Comparison of ENCODE assay signal across 10 cellular contexts in genomic region chr5:113081881-113082546, GRCh38.
DNase-seq lines count a peak whose midpoint lies in the region; ATAC-seq and TF ChIP-seq lines count a peak whose summit lies in the region.
"Had no signal": no experiment of that assay in that cellular context is flagged by ENCODE, and none has a peak within 500 bp of the region (broad histone marks: within the 10 kb centered on the region; RNA-seq: fewer than 3 reads in every experiment).

No MANE protein-coding gene starts in this region.

- no peaks in the 10 kb centered on the region for H3K36me3 ChIP-seq in PC-3 (ENCODE audit: low read depth, low read length)

- H3K27ac ChIP-seq in PC-3 (ENCODE audit: low read length) (peak overlapping the region; percentile 74), epithelial cell of prostate (peak overlapping the region; percentile 77)

- ATAC-seq in PC-3: peak; percentile 88
- no peak for ATAC-seq in HG03460 (IDR thresholded peaks at IDR 0.05; ENCODE audit: unreplicated experiment)
- ATAC-seq: CD8-positive, alpha-beta T cell had no signal

- H3K79me2 ChIP-seq in PC-3 (ENCODE audit: low read length): no peaks in the 10 kb centered on the region

- CTCF ChIA-PET in PC-3 (lab: Charles Lee): no interaction called here

- no peaks in the 10 kb centered on the region for H3K9me2 ChIP-seq in PC-3 (replicated peaks; ENCODE audit: low read length)

- no peaks in the 10 kb centered on the region for H3K27me3 ChIP-seq in PC-3 (ENCODE audit: low read length)

- DNase-seq in Caki2 (ENCODE audit: low read depth) (peak; percentile 22), PC-3 (peak; percentile 95), epithelial cell of prostate (ENCODE audit: low read depth, low spot score) (no peak), UCSD-AML1 (lab: John Stamatoyannopoulos, UW; ENCODE audit: unreplicated experiment) (no peak), DMS153 treated with DMSO at 0.1 percent for 48 hours (lab: John Stamatoyannopoulos, UW; ENCODE audit: unreplicated experiment) (no peak)
- no peak for DNase-seq in activated T-cell treated with anti-CD3 and anti-CD28 coated beads, Interleukin-2, amount 50 U/mL, for 24 hours
- DNase-seq: activated T-cell treated with anti-CD3 and anti-CD28 coated beads, Interleukin-2, amount 50 U/mL, for 1 hour; CD8-positive, alpha-beta T cell had no signal

- peaks cover 38% of the 10 kb centered on the region for H3K4me1 Mint-ChIP-seq in nephron
- no peaks in the 10 kb centered on the region for H3K4me1 Mint-ChIP-seq in activated T-cell treated with anti-CD3 and anti-CD28 coated beads, Interleukin-2, amount 50 U/mL, for 24 hours (ENCODE audit: low read depth)

- 0 out of 2 replicates have a peak overlapping the region, but pooled peaks have one; percentile 5 for H2AFZ ChIP-seq in PC-3 (ENCODE audit: low read length)

- no peaks in the 10 kb centered on the region for H3K9me3 ChIP-seq in PC-3 (ENCODE audit: low read length)

- no TSS peak for BruUV-seq in PC-3 (replicated peaks; lab: Mats Ljungman, UMichigan)

- peaks cover 24% of the 10 kb centered on the region for H3K9me3 Mint-ChIP-seq in nephron
- peaks cover 8% of the 10 kb centered on the region for H3K9me3 Mint-ChIP-seq in activated T-cell treated with anti-CD3 and anti-CD28 coated beads, Interleukin-2, amount 50 U/mL, for 24 hours

- H3F3A ChIP-seq in PC-3 (ENCODE audit: low read length, unreplicated experiment): no peaks in the 10 kb centered on the region

- H3K27me3 Mint-ChIP-seq in nephron (ENCODE audit: low read depth): no peaks in the 10 kb centered on the region
- no peaks in the 10 kb centered on the region for H3K27me3 Mint-ChIP-seq in activated T-cell treated with anti-CD3 and anti-CD28 coated beads, Interleukin-2, amount 50 U/mL, for 24 hours

- H3K9ac ChIP-seq in PC-3 (ENCODE audit: low read length): peak overlapping the region; percentile 34; the same call in 1 of the 2 replicates

- TF ChIP-seq CTCF in PC-3 (conservative IDR thresholded peaks at IDR 0.05; ENCODE audit: low read depth, low read length) (no peak), nephron (IDR thresholded peaks at IDR 0.05; ENCODE audit: unreplicated experiment in 3 of 3) (no peak)

- peak overlapping the region; percentile 44 to 81 (median 70) for H3K27ac Mint-ChIP-seq in nephron
- H3K27ac Mint-ChIP-seq in activated T-cell treated with anti-CD3 and anti-CD28 coated beads, Interleukin-2, amount 50 U/mL, for 24 hours: no peak overlapping the region
- H3K27ac Mint-ChIP-seq: CD8-positive, alpha-beta T cell had no signal

- POLR2A ChIA-PET in PC-3 (lab: Charles Lee; ENCODE audit: unreplicated experiment): no interaction called here

- no peak overlapping the region for H3K4me3 Mint-ChIP-seq in nephron
- H3K4me3 Mint-ChIP-seq in activated T-cell treated with anti-CD3 and anti-CD28 coated beads, Interleukin-2, amount 50 U/mL, for 24 hours: no peak overlapping the region
- H3K4me3 Mint-ChIP-seq: CD8-positive, alpha-beta T cell had no signal

- peak overlapping the region; percentile 61 for H3K4me2 ChIP-seq in PC-3 (ENCODE audit: low read length)

- H3K4me3 ChIP-seq in PC-3 (ENCODE audit: low read length): peak overlapping the region; percentile 18; the same call in 1 of the 2 replicates

- no peaks in the 10 kb centered on the region for H4K20me1 ChIP-seq in PC-3 (ENCODE audit: low read length)

- peaks cover 24% of the 10 kb centered on the region for H3K4me1 ChIP-seq in PC-3 (ENCODE audit: insufficient read depth, low read length)

- in situ Hi-C loops in Caki2 (cut with HindIII; ENCODE audit: low pct_unique_long_range_greater_than_20kb, low sequenced_read_pairs): no loop called here

- peaks cover 73% of the 10 kb centered on the region for H3K36me3 Mint-ChIP-seq in nephron (ENCODE audit: low read depth)
- H3K36me3 Mint-ChIP-seq in activated T-cell treated with anti-CD3 and anti-CD28 coated beads, Interleukin-2, amount 50 U/mL, for 24 hours (ENCODE audit: low read depth): peaks cover 21% of the 10 kb centered on the region

- intact Hi-C loops in PC-3 (cut with micrococcal nuclease): no loop called here

Comparison
In these comparisons a context has a peak if more than half of its experiments do, and no peak if none do; other contexts are left out.
1. DNase-seq: peak in Caki2 (single experiment) and PC-3 (single experiment); none in epithelial cell of prostate (single experiment), UCSD-AML1 (single experiment), activated T-cell treated with anti-CD3 and anti-CD28 coated beads, Interleukin-2, amount 50 U/mL, for 24 hours (single experiment) and DMS153 treated with DMSO at 0.1 percent for 48 hours (single experiment).